Comparison of ENCODE assay signal across 9 cellular contexts in the genomic region with DNA sequence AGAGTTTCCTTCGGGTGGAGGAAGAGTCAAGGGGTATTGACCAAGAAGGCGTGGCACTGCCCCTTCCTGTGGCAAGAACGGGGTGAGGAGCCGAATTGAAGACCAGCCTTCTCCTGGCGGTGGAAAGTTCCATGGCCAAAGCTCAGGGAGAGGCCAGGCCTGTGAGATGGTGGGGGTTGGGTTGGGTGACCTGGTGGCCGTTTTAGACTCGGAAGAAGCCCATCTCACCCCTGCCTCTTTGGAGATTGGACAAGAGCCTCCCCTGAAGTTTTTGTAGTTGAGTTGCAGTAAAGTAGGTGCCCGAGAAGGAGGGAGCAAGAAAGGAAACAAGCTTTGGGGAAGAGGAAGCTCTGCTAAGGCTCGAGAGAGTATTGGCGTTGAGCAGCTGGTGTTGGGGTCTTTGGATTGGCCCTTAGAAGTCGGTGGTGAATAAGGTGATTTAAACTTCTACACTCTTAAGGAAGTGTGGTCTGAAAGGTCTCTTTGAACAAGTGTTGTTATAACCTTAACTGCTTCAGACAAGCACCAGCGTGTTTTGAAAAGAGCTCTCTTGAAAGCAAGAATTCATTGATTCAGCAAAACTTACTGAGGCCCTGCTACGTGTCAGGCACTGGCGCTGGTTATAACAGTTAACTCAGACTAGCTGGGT. TPM values are rescaled to one million over a fixed set of nuclear protein-coding genes. Genes with fewer than 3 reads are reported as not detected.
DNase-seq lines count a peak whose midpoint lies in the region; ATAC-seq and TF ChIP-seq lines count a peak whose summit lies in the region.
"Had no signal": no experiment of that assay in that cellular context is flagged by ENCODE, and none has a peak within 500 bp of the region (broad histone marks: within the 10 kb centered on the region; RNA-seq: fewer than 3 reads in every experiment).

No MANE protein-coding gene starts in this region.

- no peaks in the 10 kb centered on the region for H3K9me3 Mint-ChIP-seq in activated B cell treated with CpG ODN at 0.5 μM for 24 hours

- H3K4me1 Mint-ChIP-seq in activated B cell treated with CpG ODN at 0.5 μM for 24 hours: peaks cover 43% of the 10 kb centered on the region

- DNase-seq in NCI-H1417 (lab: John Stamatoyannopoulos, UW) (peak; percentile 19 to 62 (median 26)), NCI-H1417 treated with DMSO at 0.1 percent for 48 hours (lab: John Stamatoyannopoulos, UW) (no peak), activated B cell treated with CpG ODN at 0.5 μM for 24 hours (peak; percentile 23), right atrium auricular region (ENCODE audit: low spot score) (no peak), foreskin fibroblast (no peak), A673 (ENCODE audit: low spot score) (no peak)

- H3K27ac Mint-ChIP-seq in activated B cell treated with CpG ODN at 0.5 μM for 24 hours: peak overlapping the region; percentile 94

- intact Hi-C loops in activated B cell treated with CpG ODN at 0.5 μM for 24 hours (cut with micrococcal nuclease) (loop anchor here (1.0 kb wide), 1 partner anchor 19 kb away; no protein-coding TSS in a partner anchor), A673 (cut with micrococcal nuclease; ENCODE audit: unreplicated experiment) (no loop called here)

- peaks cover 9% of the 10 kb centered on the region for H3K36me3 Mint-ChIP-seq in activated B cell treated with CpG ODN at 0.5 μM for 24 hours (ENCODE audit: low read depth)

- H3K4me3 ChIP-seq in right atrium auricular region: peak overlapping the region; percentile 52 to 61
- peak overlapping the region; percentile 22 to 43 (median 26) for H3K4me3 ChIP-seq in skeletal muscle tissue (ENCODE audit: low read length in 3 of 3)
- H3K4me3 ChIP-seq in foreskin fibroblast (ENCODE audit: low read depth in 1 of 2, low read length in 2 of 2): no peak overlapping the region
- no peak overlapping the region for H3K4me3 ChIP-seq in A673 (ENCODE audit: low read depth, low read length, poor library complexity, severe bottlenecking)

- BruUV-seq in A673 (replicated peaks; lab: Mats Ljungman, UMichigan): no TSS peak

- no peaks in the 10 kb centered on the region for H3K27me3 Mint-ChIP-seq in activated B cell treated with CpG ODN at 0.5 μM for 24 hours

- peak overlapping the region; percentile 88 for H3K4me3 Mint-ChIP-seq in activated B cell treated with CpG ODN at 0.5 μM for 24 hours

- H3K36me3 ChIP-seq in right atrium auricular region (no peaks in the 10 kb centered on the region), skeletal muscle tissue (ENCODE audit: control insufficient read depth in 3 of 3, insufficient read depth in 3 of 3, low read length in 3 of 3) (no peaks in the 10 kb centered on the region), A673 (ENCODE audit: insufficient read depth, low read length, poor library complexity, severe bottlenecking) (no peaks in the 10 kb centered on the region)

- peaks cover 0 to 18% of the 10 kb centered on the region in 2 donors for H3K4me1 ChIP-seq in right atrium auricular region
- H3K4me1 ChIP-seq in skeletal muscle tissue (ENCODE audit: control insufficient read depth in 3 of 3, insufficient read depth in 3 of 3, low read length in 3 of 3): peaks cover 0 to 10% (median 10%) of the 10 kb centered on the region in 3 donors
- H3K4me1 ChIP-seq in A673 (ENCODE audit: insufficient read depth, low read length, poor library complexity, severe bottlenecking): peaks cover 6% of the 10 kb centered on the region

- CTCF ChIA-PET in activated B cell treated with CpG ODN at 0.5 μM for 24 hours (lab: Charles Lee): interaction anchor here (0.8 to 2.3 kb wide), 3 partner anchors 9 to 138 kb away, joined by 3 to 7 read pairs (median 4); a partner anchor contains a TSS
- CTCF ChIA-PET in A673 (lab: Charles Lee): no interaction called here

- POLR2A ChIA-PET in activated B cell treated with CpG ODN at 0.5 μM for 24 hours (lab: Charles Lee): interaction anchor here (0.6 to 4.6 kb wide), 19 partner anchors 10 to 382 kb away, joined by 3 to 44 read pairs (median 5); a partner anchor contains a TSS
- POLR2A ChIA-PET in A673 (lab: Charles Lee; ENCODE audit: low non-redundant PET): no interaction called here

- no peaks in the 10 kb centered on the region for H3K9me3 ChIP-seq in right atrium auricular region
- H3K9me3 ChIP-seq in skeletal muscle tissue (ENCODE audit: control insufficient read depth in 3 of 3, low read length in 3 of 3): no peaks in the 10 kb centered on the region
- H3K9me3 ChIP-seq in A673 (ENCODE audit: low read depth, low read length, poor library complexity, severe bottlenecking): no peaks in the 10 kb centered on the region

- TF ChIP-seq CTCF in activated B cell treated with CpG ODN at 0.5 μM for 24 hours (IDR thresholded peaks at IDR 0.05) (no peak), right atrium auricular region (IDR thresholded peaks at IDR 0.05) (no peak), foreskin fibroblast (IDR thresholded peaks at IDR 0.05; ENCODE audit: low read depth, low read length) (no peak), A673 (conservative IDR thresholded peaks at IDR 0.05; ENCODE audit: low read depth, low read length) (no peak)

- H3K27me3 ChIP-seq in right atrium auricular region (no peaks in the 10 kb centered on the region), skeletal muscle tissue (ENCODE audit: control insufficient read depth in 3 of 3, insufficient read depth in 3 of 3, low read length in 3 of 3) (peaks cover 15 to 22% (median 19%) of the 10 kb centered on the region in 3 donors), A673 (replicated peaks; ENCODE audit: insufficient read depth, low read depth, low read length, poor library complexity) (no peaks in the 10 kb centered on the region)

- no peak overlapping the region for H3K9ac ChIP-seq in skeletal muscle tissue (ENCODE audit: low read depth in 1 of 3, low read length in 3 of 3)

- H3K27ac ChIP-seq in right atrium auricular region: peak overlapping the region; percentile 48 to 78
- H3K27ac ChIP-seq in skeletal muscle tissue (ENCODE audit: low read depth, low read length): no peak overlapping the region
- H3K27ac ChIP-seq in A673 (ENCODE audit: low read depth, low read length, poor library complexity, severe bottlenecking): no peak overlapping the region

- no peak for ATAC-seq in activated B cell treated with CpG ODN at 0.5 μM for 24 hours (ENCODE audit: low read depth)
- no peak for ATAC-seq in GM19467 (IDR thresholded peaks at IDR 0.05; ENCODE audit: unreplicated experiment)

RNA-seq across cellular contexts. Expression of a gene that starts 1.0 kb away (rescaled TPM):
- 70.3 and 73.4 TPM in 2 replicates for total RNA-seq in activated B cell treated with CpG ODN at 0.5 μM for 24 hours
- total RNA-seq in right atrium auricular region: 10 to 100 TPM; 11.1 to 52.7 TPM
- total RNA-seq in skeletal muscle tissue: 1.6 TPM
- 0.42 TPM in 1 of 2 replicates, not detected in the other for total RNA-seq in A673 (2021)
- total RNA-seq: SK-MEL-5 had no signal

RNA-seq across cellular contexts. Expression of a gene that starts 9.2 kb away (rescaled TPM):
- total RNA-seq in activated B cell treated with CpG ODN at 0.5 μM for 24 hours (17.2 and 17.4 TPM in 2 replicates), right atrium auricular region (10 to 100 TPM; 28.0 to 30.0 TPM), skeletal muscle tissue (2.6 TPM), A673 (2021) (1.1 TPM in 1 of 2 replicates, not detected in the other)
- total RNA-seq: SK-MEL-5 had no signal

RNA-seq across cellular contexts. Expression of a gene that starts 38.7 kb away (rescaled TPM):
- total RNA-seq in activated B cell treated with CpG ODN at 0.5 μM for 24 hours (0.58 TPM in 1 of 2 replicates, not detected in the other), right atrium auricular region (10 to 100 TPM; 18.9 to 48.6 TPM), skeletal muscle tissue (not detected), A673 (2021) (not detected in 2 replicates)
- total RNA-seq: SK-MEL-5 had no signal

RNA-seq across cellular contexts. Expression of a gene that starts 41.3 kb away (rescaled TPM):
- total RNA-seq in activated B cell treated with CpG ODN at 0.5 μM for 24 hours (not detected in 2 replicates), right atrium auricular region (not detected), skeletal muscle tissue (1.0 TPM), A673 (2021) (6.3 and 8.1 TPM in 2 replicates)

RNA-seq across cellular contexts. Expression of a gene that starts 50.4 kb away (rescaled TPM):
- total RNA-seq in activated B cell treated with CpG ODN at 0.5 μM for 24 hours: 28.7 and 30.1 TPM in 2 replicates
- 10 to 100 TPM; 20.1 to 26.9 TPM for total RNA-seq in right atrium auricular region
- total RNA-seq in skeletal muscle tissue: 18.3 TPM
- 57.6 and 66.2 TPM in 2 replicates for total RNA-seq in A673 (2021)

Comparison
In these comparisons a context has a peak if more than half of its experiments do, and no peak if none do; other contexts are left out.
1. DNase-seq: peak in NCI-H1417 (3 of 3) and activated B cell treated with CpG ODN at 0.5 μM for 24 hours (single experiment); none in NCI-H1417 treated with DMSO at 0.1 percent for 48 hours (single experiment), right atrium auricular region (single experiment), foreskin fibroblast (0 of 2) and A673 (single experiment).
2. H3K27ac ChIP-seq: peak in right atrium auricular region (2 of 2); none in skeletal muscle tissue (single experiment) and A673 (single experiment).
3. H3K4me3 ChIP-seq: peak in right atrium auricular region (2 of 2) and skeletal muscle tissue (3 of 3); none in foreskin fibroblast (0 of 2) and A673 (single experiment).
4. RNA of a gene that starts 38.7 kb away (total RNA-seq): 18.9 to 48.6 TPM in right atrium auricular region; 0.58 TPM in activated B cell treated with CpG ODN at 0.5 μM for 24 hours, not detected in skeletal muscle tissue (single experiment) and not detected in A673; every median in the first group is over 10 times any median in the second.